In genomic region chr17:31841850-31842415, GRCh38 we compare ENCODE assay signal across 9 cellular contexts. TPM values are rescaled to one million over a fixed set of nuclear protein-coding genes. Genes with fewer than 3 reads are reported as not detected.
DNase-seq lines count a peak whose midpoint lies in the region; ATAC-seq, FAIRE-seq and TF ChIP-seq lines count a peak whose summit lies in the region.
"Had no signal": no experiment of that assay in that cellular context is flagged by ENCODE, and none has a peak within 500 bp of the region (broad histone marks: within the 10 kb centered on the region; RNA-seq: fewer than 3 reads in every experiment).

No MANE protein-coding gene starts in this region.

- in situ Hi-C loops in GM23248 (cut with MboI), result loop anchor here (5.0 to 10.0 kb wide), 2 partner anchors 290 to 407 kb away; no protein-coding TSS in a partner anchor
- in situ Hi-C loops in Panc1 (cut with HindIII; ENCODE audit: low pct_unique_long_range_greater_than_20kb, low sequenced_read_pairs), result no loop called here

- ATAC-seq in Panc1, result no peak
- ATAC-seq in upper lobe of left lung (ENCODE audit: low FRiP score in 2 of 2), result no peak

- POLR2A ChIA-PET in Panc1 (lab: Charles Lee), result interaction anchor here (0.5 kb wide), 2 partner anchors 252 to 305 kb away, joined by 3 read pairs; no protein-coding TSS in a partner anchor

- no peaks in the 10 kb centered on the region for H3K9me2 ChIP-seq in GM23248 (ENCODE audit: insufficient read depth)

- intact Hi-C loops in Panc1 (cut with micrococcal nuclease; ENCODE audit: unreplicated experiment), result loop anchor here (1.0 to 2.0 kb wide), 2 partner anchors 284 to 405 kb away; no protein-coding TSS in a partner anchor
- intact Hi-C loops in sigmoid colon (cut with DNase I), result loop anchor here (1.0 to 2.0 kb wide), 4 partner anchors 149 to 405 kb away; no protein-coding TSS in a partner anchor

- peak overlapping the region; percentile 56 for H3K4me2 ChIP-seq in GM23248 (ENCODE audit: unreplicated experiment)

- WGBS in GM23248 (ENCODE audit: low coverage in 1 of 2, low lambda C conversion rate in 2 of 2, missing lambda C conversion rate in 2 of 2), 2 experiments, result 70 to 79% methylated on average over 8 to 9 of the region's 9 CpGs
- 14 to 52% methylated on average over 9 of the region's 9 CpGs for WGBS in sigmoid colon, 2 donors
- WGBS in upper lobe of left lung, 2 donors, result 44 to 52% methylated on average over 9 of the region's 9 CpGs

- no peak for TF ChIP-seq POLR2A in sigmoid colon (IDR thresholded peaks at IDR 0.05)
- no peak for TF ChIP-seq POLR2A in upper lobe of left lung (IDR thresholded peaks at IDR 0.05)

- CTCF ChIA-PET in Panc1 (lab: Charles Lee), result interaction anchor here (0.5 to 3.3 kb wide), 6 partner anchors 9 to 307 kb away, joined by 4 to 15 read pairs (median 6); no protein-coding TSS in a partner anchor

- peak overlapping the region; percentile 29; the same call in 1 of the 2 replicates for H3K9ac ChIP-seq in GM23248

- H3K9me3 ChIP-seq in GM23248 (ENCODE audit: low read depth) (no peaks in the 10 kb centered on the region), Panc1 (ENCODE audit: control insufficient read depth, insufficient read depth, low read depth, low read length) (no peaks in the 10 kb centered on the region), sigmoid colon (no peaks in the 10 kb centered on the region), upper lobe of left lung (no peaks in the 10 kb centered on the region)
- H3K9me3 ChIP-seq: esophagus squamous epithelium had no signal

- no peak for TF ChIP-seq EP300 in sigmoid colon (IDR thresholded peaks at IDR 0.05)
- TF ChIP-seq EP300 in upper lobe of left lung (IDR thresholded peaks at IDR 0.05), result no peak

- H3K4me3 ChIP-seq in GM23248 (peak overlapping the region; percentile 44), Panc1 (ENCODE audit: low read depth in 2 of 2, low read length in 2 of 2) (peak overlapping the region in 1 of 2 experiments; percentile 33; a peak in 2 of 4 replicates), sigmoid colon (peak overlapping the region in 1 of 4 donors; percentile 19), upper lobe of left lung (no peak overlapping the region)

- H3K36me3 ChIP-seq in GM23248 (ENCODE audit: low read depth) (no peaks in the 10 kb centered on the region), Panc1 (ENCODE audit: control insufficient read depth, insufficient read depth, low read length) (no peaks in the 10 kb centered on the region), sigmoid colon (no peaks in the 10 kb centered on the region), upper lobe of left lung (no peaks in the 10 kb centered on the region)
- H3K36me3 ChIP-seq: esophagus squamous epithelium had no signal

- H2AFZ ChIP-seq in GM23248, result peak overlapping the region; percentile 67

- peak; percentile 38 for FAIRE-seq in islet of Langerhans (lab: Jason Lieb, UNC)

- no TSS peak for BruUV-seq in Panc1 (replicated peaks; lab: Mats Ljungman, UMichigan)

- H3K4me1 ChIP-seq in GM23248 (ENCODE audit: insufficient read depth) (peaks cover 12% of the 10 kb centered on the region), Panc1 (ENCODE audit: control insufficient read depth, insufficient read depth, low read length) (peaks cover 19% of the 10 kb centered on the region), sigmoid colon (peaks cover 0 to 50% (median 41%) of the 10 kb centered on the region in 4 donors), upper lobe of left lung (peaks cover 7 to 20% (median 13%) of the 10 kb centered on the region in 4 donors)

- H3K27ac ChIP-seq in GM23248, result no peak overlapping the region
- peak overlapping the region; percentile 82 for H3K27ac ChIP-seq in Panc1 (ENCODE audit: low read length)
- peak overlapping the region; percentile 68 to 83 (median 72) for H3K27ac ChIP-seq in sigmoid colon
- peak overlapping the region in 1 of 4 donors; percentile 41 for H3K27ac ChIP-seq in upper lobe of left lung

- TF ChIP-seq CTCF in Panc1 (IDR thresholded peaks at IDR 0.05) (no peak), sigmoid colon (IDR thresholded peaks at IDR 0.05) (no peak), upper lobe of left lung (IDR thresholded peaks at IDR 0.05) (no peak)

- DNase-seq in GM23248 (no peak), Panc1 (ENCODE audit: low read depth, low spot score) (no peak), sigmoid colon (peak; percentile 29), NCI-H1694 treated with DMSO at 0.1 percent for 48 hours (lab: John Stamatoyannopoulos, UW) (no peak), upper lobe of left lung (no peak), AG08396 (ENCODE audit: low spot score) (no peak)
- DNase-seq in activated T-cell treated with anti-CD3 and anti-CD28 coated beads, Interleukin-2, amount 50 U/mL, for 1 hour, result no peak
- DNase-seq: esophagus squamous epithelium had no signal

- H3K27me3 ChIP-seq in GM23248 (replicated peaks; ENCODE audit: insufficient read depth), result no peaks in the 10 kb centered on the region
- H3K27me3 ChIP-seq in Panc1 (ENCODE audit: control insufficient read depth, insufficient read depth, low read length), result no peaks in the 10 kb centered on the region
- H3K27me3 ChIP-seq in sigmoid colon, result no peaks in the 10 kb centered on the region
- H3K27me3 ChIP-seq in upper lobe of left lung, result no peaks in the 10 kb centered on the region

- H3F3A ChIP-seq in GM23248 (ENCODE audit: insufficient read depth), result peaks cover 17% of the 10 kb centered on the region; the same call in 1 of the 2 replicates

- no peaks in the 10 kb centered on the region for H3K79me2 ChIP-seq in GM23248 (ENCODE audit: insufficient read depth)

- no peaks in the 10 kb centered on the region for H4K20me1 ChIP-seq in GM23248 (ENCODE audit: insufficient read depth)

RNA-seq across cellular contexts. Expression of gene COPRS, which starts 17.1 kb away (rescaled TPM):
- total RNA-seq in GM23248 (2014; rRNA removed; shearing (Covaris generic)), result 105 and 110 TPM in 2 replicates
- polyA plus RNA-seq in GM23248 (2016; fragmentation: Nextera tagmentation; extraction: Ambion mirVana) (113 and 114 TPM in 2 replicates), sigmoid colon (10 to 100 TPM; 29.4 to 47.4 (median 31.7) TPM)
- total RNA-seq in Panc1 (2021; ENCODE audit: unreplicated experiment) (152 TPM), sigmoid colon (100 to 1,000 TPM; 135 to 216 (median 170) TPM), upper lobe of left lung (10 to 100 TPM; 13.6 to 84.8 (median 44.1) TPM)
- polyA plus RNA-seq in Panc1 (2012; ENCODE audit: insufficient read length), result 122 TPM

RNA-seq across cellular contexts. Expression of gene UTP6, which starts 59.6 kb away (rescaled TPM):
- total RNA-seq in GM23248 (2014; rRNA removed; shearing (Covaris generic)), result 50.3 and 55.3 TPM in 2 replicates
- polyA plus RNA-seq in GM23248 (2016; fragmentation: Nextera tagmentation; extraction: Ambion mirVana) (76.5 and 79.6 TPM in 2 replicates), sigmoid colon (10 to 100 TPM; 11.8 to 46.4 (median 19.8) TPM)
- total RNA-seq in Panc1 (2021; ENCODE audit: unreplicated experiment) (131 TPM), sigmoid colon (10 to 100 TPM; 22.1 to 29.7 (median 25.2) TPM), upper lobe of left lung (10 to 100 TPM; 19.9 to 63.9 (median 40.5) TPM)
- polyA plus RNA-seq in Panc1 (2012; ENCODE audit: insufficient read length), result 65.1 TPM
